ENCODE assay signal across 32 cellular contexts in the genomic region with DNA sequence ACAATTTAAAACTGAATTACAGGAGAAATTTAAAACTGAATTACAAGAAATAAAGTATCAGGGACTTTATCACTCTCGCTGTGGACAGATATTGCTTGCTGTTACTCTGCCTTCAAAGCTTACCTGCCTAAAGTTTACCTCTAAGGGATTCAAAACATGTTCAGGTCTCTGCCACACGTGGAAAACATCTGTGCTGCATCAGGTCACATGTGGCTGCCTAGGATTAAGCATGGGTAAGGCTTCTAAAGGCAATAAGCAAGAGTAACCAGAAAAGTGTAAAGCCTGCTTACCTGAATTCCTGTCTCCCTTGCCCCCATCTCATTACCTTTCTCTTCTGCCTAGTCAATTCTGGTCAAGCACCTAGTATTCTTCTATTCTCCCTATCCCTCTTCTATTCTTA. TPM values are rescaled to one million over a fixed set of nuclear protein-coding genes. Genes with fewer than 3 reads are reported as not detected.
"Had no signal": no experiment of that assay in that cellular context is flagged by ENCODE, and none has a peak within 500 bp of the region (broad histone marks: within the 10 kb centered on the region; RNA-seq: fewer than 3 reads in every experiment).

No MANE protein-coding gene starts in this region.

- H3K4me3 ChIP-seq: coronary artery, dorsolateral prefrontal cortex, esophagus squamous epithelium, gastrocnemius medialis, heart right ventricle, left lung, lower lobe of right lung, mucosa of descending colon had no signal

- H3K36me3 ChIP-seq: esophagus squamous epithelium, gastrocnemius medialis, heart right ventricle, left lung, lower lobe of right lung had no signal

- H3K27me3 ChIP-seq: dorsolateral prefrontal cortex, esophagus squamous epithelium, gastrocnemius medialis, heart right ventricle, left lung had no signal

- DNase-seq: dermis blood vessel endothelial cell; dorsolateral prefrontal cortex; effector CD4-positive, alpha-beta T cell; effector memory CD4-positive, alpha-beta T cell; esophagus squamous epithelium; foreskin fibroblast; foreskin melanocyte; gastrocnemius medialis; glutamatergic neuron; head of caudate nucleus; heart right ventricle; hippocampal formation; left cardiac atrium; left lung; left ventricle myocardium superior; lower lobe of right lung; mesenchymal stem cell; mucosa of descending colon; naive B cell had no signal

- H3K4me1 ChIP-seq: esophagus squamous epithelium, gastrocnemius medialis, left lung, lower lobe of right lung had no signal

- ATAC-seq: esophagus mucosa, gastrocnemius medialis, heart right ventricle, left cardiac atrium, left lung, left ventricle myocardium superior, lower lobe of right lung, mucosa of descending colon had no signal

- H3K27ac ChIP-seq: coronary artery, dorsolateral prefrontal cortex, esophagus squamous epithelium, gastrocnemius medialis, heart right ventricle, left lung, lower lobe of right lung had no signal

- H3K9me3 ChIP-seq: esophagus squamous epithelium, gastrocnemius medialis, heart right ventricle, left lung, lower lobe of right lung, mucosa of descending colon had no signal

- FAIRE-seq: colon, endothelial cell of umbilical vein, islet of Langerhans, keratinocyte had no signal

RNA-seq across cellular contexts. Expression of gene MINAR2, which starts 18.9 kb away (rescaled TPM):
- total RNA-seq: dermis blood vessel endothelial cell, endothelial cell of umbilical vein, epithelial cell of proximal tubule, esophagus mucosa, esophagus squamous epithelium, gastrocnemius medialis, glomerular endothelial cell, heart right ventricle, kidney epithelial cell, left cardiac atrium, left lung, left ventricle myocardium superior, lower leg skin, lower lobe of right lung, lung microvascular endothelial cell, mesenteric fat pad, mucosa of descending colon, myocyte had no signal
- polyA plus RNA-seq: endothelial cell of umbilical vein, keratinocyte had no signal
